Comparison of ENCODE assay signal across 8 cellular contexts in the genomic region with DNA sequence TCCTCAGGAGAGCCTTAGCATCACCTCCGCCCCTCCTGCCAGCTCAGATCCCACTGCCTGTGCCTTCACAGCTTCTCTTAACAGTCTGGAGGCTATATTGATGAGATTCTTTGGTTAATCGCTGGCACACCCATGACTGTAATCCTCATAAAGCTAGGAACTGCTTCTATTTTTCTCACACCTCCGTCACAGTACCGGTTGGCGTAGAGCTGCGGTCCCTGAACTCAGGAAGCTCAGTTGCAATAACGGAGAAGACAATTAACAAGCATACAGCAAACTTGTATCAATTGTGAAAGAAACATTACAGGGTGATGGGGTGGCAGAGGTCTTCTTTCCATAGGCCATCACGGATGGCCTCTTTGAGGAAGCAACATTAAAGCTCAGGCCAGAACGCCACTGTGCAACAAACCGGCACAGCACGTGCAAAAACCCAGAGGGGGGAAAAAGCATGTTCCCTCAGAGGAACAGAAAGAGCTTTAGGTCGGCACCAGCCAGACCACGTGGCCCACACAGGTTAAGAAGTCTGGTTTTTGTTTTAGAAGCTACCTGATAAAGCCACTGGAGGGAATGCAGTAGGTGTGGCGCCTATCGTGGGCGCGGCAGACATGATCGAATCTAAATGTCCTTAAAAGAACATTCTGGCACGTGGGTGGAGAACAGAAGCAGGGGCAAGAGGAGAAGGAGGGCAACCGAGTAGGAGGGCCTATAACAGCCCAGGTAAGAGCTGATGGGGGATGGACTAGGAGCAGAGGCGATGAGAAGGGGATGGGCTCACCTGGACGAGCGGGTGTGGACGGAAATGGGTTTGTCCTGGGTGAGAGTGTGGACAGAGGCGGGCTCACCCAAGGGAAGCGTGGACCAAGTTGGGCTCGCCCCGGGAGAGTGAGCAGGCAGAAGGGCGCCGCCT. TPM values are rescaled to one million over a fixed set of nuclear protein-coding genes. Genes with fewer than 3 reads are reported as not detected.
DNase-seq lines count a peak whose midpoint lies in the region; ATAC-seq and TF ChIP-seq lines count a peak whose summit lies in the region.
"Not testable (repeated sequence)": the region's sequence is repeated elsewhere in the genome, so short reads cannot be mapped to it uniquely, and the experiment has no call there.

No MANE protein-coding gene starts in this region.

- CTCF ChIA-PET in PC-9 (lab: Charles Lee), result not testable (repeated sequence)

- intact Hi-C loops in PC-9 (cut with micrococcal nuclease; ENCODE audit: unreplicated experiment); lower lobe of right lung (cut with DNase I); sigmoid colon (cut with DNase I): not testable (repeated sequence)

- peak overlapping the region; percentile 100 for H3K4me2 ChIP-seq in PC-9

- peaks cover 18% of the 10 kb centered on the region; the same call in 1 of the 2 replicates for H3F3A ChIP-seq in PC-9 (ENCODE audit: insufficient read depth, low read depth)

- H2AFZ ChIP-seq in ACC112 (ENCODE audit: low read length, unreplicated experiment), result not testable (repeated sequence)
- peak overlapping the region; percentile 80; the same call in 1 of the 2 replicates for H2AFZ ChIP-seq in PC-9

- H3K36me3 ChIP-seq in ACC112 (ENCODE audit: insufficient read depth, low read length), result not testable (repeated sequence)
- H3K36me3 ChIP-seq in PC-9 (ENCODE audit: low read depth) (peaks cover 16% of the 10 kb centered on the region), lower lobe of right lung (peaks cover 23% of the 10 kb centered on the region), sigmoid colon (peaks cover 0 to 33% (median 8%) of the 10 kb centered on the region in 4 donors)

- not testable (repeated sequence) for H3K27me3 ChIP-seq in ACC112 (ENCODE audit: insufficient read depth, low read length); PC-9 (ENCODE audit: insufficient read depth, low read depth); lower lobe of right lung (ENCODE audit: low read depth); sigmoid colon

- TF ChIP-seq CTCF in PC-9 (conservative IDR thresholded peaks at IDR 0.05); lower lobe of right lung (IDR thresholded peaks at IDR 0.05); sigmoid colon (IDR thresholded peaks at IDR 0.05): not testable (repeated sequence)

- POLR2A ChIA-PET in PC-9 (lab: Charles Lee; ENCODE audit: unreplicated experiment), result interaction anchor here (0.6 kb wide), 1 partner anchor 330 kb away, joined by 6 read pairs; no protein-coding TSS in a partner anchor

- not testable (repeated sequence) for DNase-seq in PC-9; activated naive CD8-positive, alpha-beta T cell treated with anti-CD3 and anti-CD28 coated beads for 36 hours; lower lobe of right lung; sigmoid colon

- H3K9me2 ChIP-seq in PC-9 (ENCODE audit: insufficient read depth), result not testable (repeated sequence)

- H3K4me3 ChIP-seq in ACC112 (ENCODE audit: low read depth, low read length) (peak overlapping the region; percentile 78), PC-9 (peak overlapping the region; percentile 95), lower lobe of right lung (peak overlapping the region; percentile 84), sigmoid colon (peak overlapping the region; percentile 69 to 98 (median 80))

- not testable (repeated sequence) for H3K9me3 ChIP-seq in PC-9 (ENCODE audit: insufficient read depth, low read depth); lower lobe of right lung; sigmoid colon

- not testable (repeated sequence) for TF ChIP-seq POLR2A in sigmoid colon (IDR thresholded peaks at IDR 0.05)

- H3K27ac ChIP-seq in ACC112 (ENCODE audit: low read depth, low read length), result not testable (repeated sequence)
- peak overlapping the region; percentile 63 for H3K27ac ChIP-seq in PC-9
- peak overlapping the region; percentile 81 for H3K27ac ChIP-seq in lower lobe of right lung
- peak overlapping the region; percentile 69 to 81 (median 78) for H3K27ac ChIP-seq in sigmoid colon

- BruUV-seq in PC-9 (replicated peaks; lab: Mats Ljungman, UMichigan), result TSS peak; percentile 69

- H3K9me3 Mint-ChIP-seq in activated naive CD8-positive, alpha-beta T cell treated with anti-CD3 and anti-CD28 coated beads for 36 hours, result not testable (repeated sequence)

- whole genome bisulfite sequencing in sigmoid colon, 2 donors, result 14% methylated on average over 19 to 20 of the region's 30 CpGs

- H3K36me3 Mint-ChIP-seq in activated naive CD8-positive, alpha-beta T cell treated with anti-CD3 and anti-CD28 coated beads for 36 hours, result peaks cover 11% of the 10 kb centered on the region

- H3K27ac Mint-ChIP-seq in activated naive CD8-positive, alpha-beta T cell treated with anti-CD3 and anti-CD28 coated beads for 36 hours, result peak overlapping the region; percentile 98

- ATAC-seq in GM18873 (IDR thresholded peaks at IDR 0.05; ENCODE audit: low FRiP score, unreplicated experiment), result peak; percentile 25
- peak; percentile 35 for ATAC-seq in HG02885 (IDR thresholded peaks at IDR 0.05; ENCODE audit: poor library complexity, unreplicated experiment)
- ATAC-seq in esophagus mucosa, result peak; percentile 56
- ATAC-seq in lower lobe of right lung, result peak; percentile 6 to 51

- peak overlapping the region; percentile 98 for H3K4me3 Mint-ChIP-seq in activated naive CD8-positive, alpha-beta T cell treated with anti-CD3 and anti-CD28 coated beads for 36 hours

- H4K20me1 ChIP-seq in PC-9 (ENCODE audit: insufficient read depth), result peaks cover 13% of the 10 kb centered on the region; the same call in 1 of the 2 replicates

- not testable (repeated sequence) for H3K4me1 Mint-ChIP-seq in activated naive CD8-positive, alpha-beta T cell treated with anti-CD3 and anti-CD28 coated beads for 36 hours

- H3K27me3 Mint-ChIP-seq in activated naive CD8-positive, alpha-beta T cell treated with anti-CD3 and anti-CD28 coated beads for 36 hours, result not testable (repeated sequence)

- not testable (repeated sequence) for H3K4me1 ChIP-seq in ACC112 (ENCODE audit: control insufficient read depth, insufficient read depth, low read length, unreplicated experiment); PC-9 (replicated peaks; ENCODE audit: insufficient read depth)
- peaks cover 12% of the 10 kb centered on the region for H3K4me1 ChIP-seq in lower lobe of right lung
- H3K4me1 ChIP-seq in sigmoid colon, result peaks cover 0 to 12% (median 7%) of the 10 kb centered on the region in 4 donors

- not testable (repeated sequence) for TF ChIP-seq EP300 in sigmoid colon (IDR thresholded peaks at IDR 0.05)

- not testable (repeated sequence) for H3K79me2 ChIP-seq in ACC112 (ENCODE audit: control insufficient read depth, insufficient read depth, low read length, unreplicated experiment)
- peaks cover 32% of the 10 kb centered on the region for H3K79me2 ChIP-seq in PC-9 (ENCODE audit: low read depth)

RNA-seq across cellular contexts. Expression of a gene that starts 0.7 kb away (rescaled TPM):
- 52.7 and 56.6 TPM in 2 replicates for total RNA-seq in PC-9 (2021)
- total RNA-seq in activated naive CD8-positive, alpha-beta T cell treated with anti-CD3 and anti-CD28 coated beads for 36 hours, result 100 to 1,000 TPM; 184 to 193 TPM
- total RNA-seq in esophagus mucosa, result 27.3 TPM
- total RNA-seq in lower lobe of right lung, result 34.4 TPM
- 10 to 100 TPM; 16.3 to 20.0 (median 18.4) TPM for total RNA-seq in sigmoid colon
- 10 to 100 TPM in 2 of 3 donors, 1 to 10 TPM in 1; 6.6 to 39.9 (median 19.7) TPM for polyA plus RNA-seq in sigmoid colon

RNA-seq across cellular contexts. Expression of a gene that starts 34.9 kb away (rescaled TPM):
- total RNA-seq in PC-9 (2021), result 1.9 and 2.4 TPM in 2 replicates
- total RNA-seq in activated naive CD8-positive, alpha-beta T cell treated with anti-CD3 and anti-CD28 coated beads for 36 hours, result 1 to 10 TPM; 2.1 to 2.3 TPM
- total RNA-seq in esophagus mucosa, result 2.8 TPM
- total RNA-seq in lower lobe of right lung, result 1.6 TPM
- 1 to 10 TPM; 2.2 to 6.1 (median 3.2) TPM for total RNA-seq in sigmoid colon
- 1 to 10 TPM in 2 of 3 donors, under 1 TPM in 1; 0.92 to 3.6 (median 2.4) TPM for polyA plus RNA-seq in sigmoid colon
